ENCODE assay signal across 9 cellular contexts in genomic region chr15:39171944-39172368, GRCh38.
DNase-seq lines count a peak whose midpoint lies in the region; ATAC-seq and TF ChIP-seq lines count a peak whose summit lies in the region.
"Had no signal": no experiment of that assay in that cellular context is flagged by ENCODE, and none has a peak within 500 bp of the region (broad histone marks: within the 10 kb centered on the region; RNA-seq: fewer than 3 reads in every experiment).

No MANE protein-coding gene starts in this region.

- in situ Hi-C loops in GM23248 (cut with MboI) = loop anchor here (5.0 to 10.0 kb wide), 2 partner anchors 193 to 410 kb away; partner anchors contain the start of gene THBS1

- peak; percentile 91 for ATAC-seq in Right ventricle myocardium superior (ENCODE audit: poor library complexity)
- no peak for ATAC-seq in GM18870 (IDR thresholded peaks at IDR 0.05; ENCODE audit: unreplicated experiment)

- no peak overlapping the region for H2AFZ ChIP-seq in GM23248

- H3K9me2 ChIP-seq in GM23248 (ENCODE audit: insufficient read depth) = no peaks in the 10 kb centered on the region

- H3K4me2 ChIP-seq in GM23248 (ENCODE audit: unreplicated experiment) = no peak overlapping the region

- H3K79me2 ChIP-seq in GM23248 (ENCODE audit: insufficient read depth) = peaks cover 13% of the 10 kb centered on the region; the same call in 1 of the 2 replicates

- intact Hi-C loops in Right ventricle myocardium superior (cut with DNase I) = loop anchor here (2.0 kb wide), 1 partner anchor 409 kb away; the partner anchor contains the start of gene THBS1

- H3K27ac ChIP-seq in GM23248 = peak overlapping the region; percentile 83

- H3K9me3 Mint-ChIP-seq in activated T-cell treated with anti-CD3 and anti-CD28 coated beads, Interleukin-2, amount 50 U/mL, for 24 hours = no peaks in the 10 kb centered on the region
- H3K9me3 Mint-ChIP-seq in progenitor cell of endocrine pancreas (ENCODE audit: low read depth) = no peaks in the 10 kb centered on the region
- H3K9me3 Mint-ChIP-seq: memory B cell had no signal

- H3K27ac Mint-ChIP-seq in activated T-cell treated with anti-CD3 and anti-CD28 coated beads, Interleukin-2, amount 50 U/mL, for 24 hours = no peak overlapping the region
- H3K27ac Mint-ChIP-seq in progenitor cell of endocrine pancreas = peak overlapping the region; percentile 80
- H3K27ac Mint-ChIP-seq: memory B cell had no signal

- no peaks in the 10 kb centered on the region for H3K9me3 ChIP-seq in GM23248 (ENCODE audit: low read depth)

- peak; percentile 51 for TF ChIP-seq CTCF in progenitor cell of endocrine pancreas (IDR thresholded peaks at IDR 0.05; ENCODE audit: unreplicated experiment)

- no peaks in the 10 kb centered on the region for H4K20me1 ChIP-seq in GM23248 (ENCODE audit: insufficient read depth)

- no peaks in the 10 kb centered on the region for H3K27me3 ChIP-seq in GM23248 (replicated peaks; ENCODE audit: insufficient read depth)

- H3K4me1 Mint-ChIP-seq in activated T-cell treated with anti-CD3 and anti-CD28 coated beads, Interleukin-2, amount 50 U/mL, for 24 hours (ENCODE audit: low read depth) = peaks cover 1% of the 10 kb centered on the region
- peaks cover 18% of the 10 kb centered on the region for H3K4me1 Mint-ChIP-seq in progenitor cell of endocrine pancreas (ENCODE audit: low read depth)
- H3K4me1 Mint-ChIP-seq: memory B cell had no signal

- DNase-seq in 8988T (peak; percentile 17), GM23248 (peak; percentile 96), NCI-H2171 treated with DMSO at 0.1 percent for 48 hours (lab: John Stamatoyannopoulos, UW) (peak; percentile 98), Right ventricle myocardium superior (no peak), progenitor cell of endocrine pancreas (ENCODE audit: low spot score, unreplicated experiment) (no peak), GM19240 (ENCODE audit: insufficient read length, low spot score) (no peak)
- peak; percentile 52 for DNase-seq in activated T-cell treated with anti-CD3 and anti-CD28 coated beads, Interleukin-2, amount 50 U/mL, for 24 hours

- H3K27me3 Mint-ChIP-seq in activated T-cell treated with anti-CD3 and anti-CD28 coated beads, Interleukin-2, amount 50 U/mL, for 24 hours = peaks cover 50% of the 10 kb centered on the region
- peaks cover 7% of the 10 kb centered on the region for H3K27me3 Mint-ChIP-seq in progenitor cell of endocrine pancreas

- peak overlapping the region; percentile 66 for H3K9ac ChIP-seq in GM23248

- H3K4me3 Mint-ChIP-seq in activated T-cell treated with anti-CD3 and anti-CD28 coated beads, Interleukin-2, amount 50 U/mL, for 24 hours = no peak overlapping the region
- H3K4me3 Mint-ChIP-seq in progenitor cell of endocrine pancreas (ENCODE audit: low read depth) = no peak overlapping the region
- H3K4me3 Mint-ChIP-seq: memory B cell had no signal

- no peaks in the 10 kb centered on the region for H3K36me3 Mint-ChIP-seq in activated T-cell treated with anti-CD3 and anti-CD28 coated beads, Interleukin-2, amount 50 U/mL, for 24 hours (ENCODE audit: low read depth)
- no peaks in the 10 kb centered on the region for H3K36me3 Mint-ChIP-seq in progenitor cell of endocrine pancreas (ENCODE audit: insufficient read depth)
- H3K36me3 Mint-ChIP-seq: memory B cell had no signal

- H3K36me3 ChIP-seq in GM23248 (ENCODE audit: low read depth) = no peaks in the 10 kb centered on the region

- peaks cover 36% of the 10 kb centered on the region for H3F3A ChIP-seq in GM23248 (ENCODE audit: insufficient read depth)

- 80 to 85% methylated on average over 3 of the region's 3 CpGs for WGBS in GM23248 (ENCODE audit: low coverage in 1 of 2, low lambda C conversion rate in 2 of 2, missing lambda C conversion rate in 2 of 2), 2 experiments

- H3K4me3 ChIP-seq in GM23248 = no peak overlapping the region

- peaks cover 27% of the 10 kb centered on the region for H3K4me1 ChIP-seq in GM23248 (ENCODE audit: insufficient read depth)

Comparison
In these comparisons a context has a peak if more than half of its experiments do, and no peak if none do; other contexts are left out.
1. DNase-seq: peak in 8988T (single experiment), GM23248 (single experiment), NCI-H2171 treated with DMSO at 0.1 percent for 48 hours (single experiment) and activated T-cell treated with anti-CD3 and anti-CD28 coated beads, Interleukin-2, amount 50 U/mL, for 24 hours (single experiment); none in Right ventricle myocardium superior (single experiment), progenitor cell of endocrine pancreas (single experiment) and GM19240 (single experiment).